ENCODE assay signal across 9 cellular contexts in the genomic region with DNA sequence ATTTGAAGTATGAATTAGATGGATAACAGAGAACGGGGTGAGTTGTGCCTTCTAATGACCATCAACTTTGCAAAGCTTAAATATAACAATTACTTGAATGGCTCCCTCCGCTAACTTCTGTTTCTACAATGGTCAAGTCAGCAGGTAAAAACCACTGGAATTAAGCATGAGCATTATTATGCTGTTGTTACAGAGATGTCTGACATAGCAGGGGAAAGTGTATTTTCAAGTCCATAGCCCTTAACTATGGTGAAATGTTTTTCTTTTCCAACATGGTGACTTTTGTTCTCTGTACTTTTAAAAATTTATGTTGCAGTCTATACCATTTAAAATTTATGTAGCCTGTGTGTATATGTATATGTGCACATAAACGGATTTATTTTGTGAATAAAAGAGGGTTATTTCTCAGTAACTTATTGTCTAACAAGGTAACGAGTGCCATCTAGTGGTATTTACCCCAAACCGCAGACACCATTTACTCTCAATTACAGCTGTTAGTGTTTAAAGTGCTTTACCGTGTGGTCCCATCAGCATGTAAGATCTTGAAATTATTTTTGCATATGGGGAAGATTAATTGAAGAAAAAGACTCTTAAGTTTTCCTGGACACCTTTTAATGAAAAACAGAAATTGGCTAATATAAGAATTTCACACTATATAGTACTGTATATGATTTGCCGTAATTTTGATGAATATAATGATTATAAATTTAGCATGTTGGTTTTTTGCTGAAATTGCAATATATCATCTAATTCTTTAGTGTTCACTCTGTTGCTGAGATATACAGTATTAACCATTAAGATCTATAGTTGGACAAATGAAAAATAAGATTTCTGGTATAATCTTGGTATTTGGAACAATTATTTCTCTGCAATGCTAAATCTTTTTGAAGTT.
DNase-seq lines count a peak whose midpoint lies in the region; ATAC-seq and TF ChIP-seq lines count a peak whose summit lies in the region.
"Had no signal": no experiment of that assay in that cellular context is flagged by ENCODE, and none has a peak within 500 bp of the region (broad histone marks: within the 10 kb centered on the region; RNA-seq: fewer than 3 reads in every experiment).

No MANE protein-coding gene starts in this region.

- no peak overlapping the region for H3K4me3 Mint-ChIP-seq in natural killer cell

- H3K9me3 Mint-ChIP-seq in natural killer cell: no peaks in the 10 kb centered on the region

- H3K4me1 Mint-ChIP-seq in natural killer cell: peaks cover 2 to 20% of the 10 kb centered on the region in 2 donors

- H3K36me3 Mint-ChIP-seq in natural killer cell: no peaks in the 10 kb centered on the region

- intact Hi-C loops in natural killer cell (cut with micrococcal nuclease): loop anchor here (1.0 to 5.0 kb wide), 2 partner anchors 456 to 933 kb away; no protein-coding TSS in a partner anchor

- H3K27me3 Mint-ChIP-seq in natural killer cell (ENCODE audit: low read depth in 2 of 2): no peaks in the 10 kb centered on the region

- in situ Hi-C loops in GM13977 (cut with MboI; ENCODE audit: low pct_unique_long_range_greater_than_20kb, low sequenced_read_pairs, unreplicated experiment): loop anchor here (25.0 kb wide), 1 partner anchor 1029 kb away; no protein-coding TSS in a partner anchor

- ATAC-seq in HG03135 (IDR thresholded peaks at IDR 0.05; ENCODE audit: unreplicated experiment) (peak; percentile 69), natural killer cell (peak; percentile 55 to 73 (median 70)), esophagus mucosa (no peak), HG03097 (IDR thresholded peaks at IDR 0.05; ENCODE audit: low FRiP score, unreplicated experiment) (no peak)

- no peak overlapping the region for H3K27ac Mint-ChIP-seq in natural killer cell

- TF ChIP-seq CTCF in GM13977 (IDR thresholded peaks at IDR 0.05; ENCODE audit: extremely low read depth, insufficient read depth, missing control alignments): peak; percentile 74
- TF ChIP-seq CTCF in cardiac fibroblast (IDR thresholded peaks at IDR 0.05; ENCODE audit: low read depth, low read length): peak; percentile 70
- TF ChIP-seq CTCF in natural killer cell (IDR thresholded peaks at IDR 0.05): peak; percentile 92

- DNase-seq in AML-193 (lab: John Stamatoyannopoulos, UW) (peak; percentile 47 to 51), GM13977 (ENCODE audit: low spot score) (no peak), RKO (ENCODE audit: low spot score) (peak; percentile 65), cardiac fibroblast (ENCODE audit: low read depth in 2 of 2) (peak; percentile 34 to 70), natural killer cell (no peak)

- no peak overlapping the region for H3K4me3 ChIP-seq in cardiac fibroblast (replicated peaks in 1 of 2; ENCODE audit: low read depth in 2 of 2, low read length in 2 of 2)
- H3K4me3 ChIP-seq: skin epidermis had no signal

Comparison
In these comparisons a context has a peak if more than half of its experiments do, and no peak if none do; other contexts are left out.
1. DNase-seq: peak in AML-193 (2 of 2), RKO (single experiment) and cardiac fibroblast (2 of 2); none in GM13977 (single experiment) and natural killer cell (single experiment).
2. ATAC-seq: peak in HG03135 (single experiment) and natural killer cell (3 of 3); none in esophagus mucosa (single experiment) and HG03097 (single experiment).
3. Peak in every context shown above with its lines, with median percentiles within 50 percentile points of each other: CTCF ChIP-seq.